ENCODE assay signal across 12 cellular contexts in the genomic region with DNA sequence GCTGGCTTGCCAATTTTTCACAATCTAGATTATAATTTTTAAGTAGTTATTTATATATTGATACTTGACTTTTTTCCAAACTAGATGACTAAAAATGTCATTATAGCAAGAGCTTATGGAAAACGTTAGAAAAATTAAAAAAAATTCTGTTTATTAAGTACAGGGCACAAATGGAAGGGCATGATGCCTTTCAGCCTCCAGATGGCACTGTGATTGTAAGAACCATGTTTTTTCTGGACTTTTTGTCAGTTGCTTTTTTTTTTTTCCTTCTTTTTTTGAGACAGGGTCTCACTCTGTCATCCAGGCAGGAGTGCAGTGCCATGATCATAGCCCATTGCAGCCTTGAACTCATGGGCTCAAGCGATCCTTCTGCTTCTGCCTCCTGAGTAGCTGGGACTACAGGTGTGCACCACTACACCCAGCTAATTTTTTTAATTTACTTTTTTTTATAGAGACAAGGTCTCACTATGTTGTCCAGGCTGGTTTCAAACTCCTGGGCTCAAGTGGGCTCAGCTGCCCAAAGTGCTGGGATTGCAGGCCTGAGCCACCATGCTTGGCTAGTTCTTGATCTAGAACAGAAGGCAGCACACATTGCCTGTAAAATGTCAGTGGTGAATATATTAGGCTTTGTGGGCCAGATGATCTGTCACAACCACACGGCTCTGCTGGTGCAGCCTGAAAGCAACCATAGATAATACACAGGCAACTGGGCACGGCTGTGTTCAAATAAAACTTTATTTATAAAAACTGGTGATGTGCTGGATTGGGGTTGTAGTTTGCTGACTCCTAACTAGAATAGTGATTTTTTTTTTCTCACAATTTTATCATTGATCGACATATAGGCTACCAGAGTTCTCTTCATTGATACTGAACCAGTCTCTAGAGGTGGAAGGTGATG. TPM values are rescaled to one million over a fixed set of nuclear protein-coding genes. Genes with fewer than 3 reads are reported as not detected.
DNase-seq lines count a peak whose midpoint lies in the region; ATAC-seq and TF ChIP-seq lines count a peak whose summit lies in the region.
"Had no signal": no experiment of that assay in that cellular context is flagged by ENCODE, and none has a peak within 500 bp of the region (broad histone marks: within the 10 kb centered on the region; RNA-seq: fewer than 3 reads in every experiment).

No MANE protein-coding gene starts in this region.

- no peak overlapping the region for H3K27ac Mint-ChIP-seq in activated CD8-positive, alpha-beta T cell treated with anti-CD3 and anti-CD28 coated beads, Interleukin-2, amount 10 ng/mL, durations not matched to agents 7 days and 5 days
- H3K27ac Mint-ChIP-seq: activated CD4-positive, alpha-beta T cell treated with anti-CD3 and anti-CD28 coated beads for 36 hours; stimulated activated naive CD8-positive, alpha-beta T cell treated with anti-CD3 and anti-CD28 coated beads, Interleukin-15, Interleukin-2, amounts not matched to agents 100 ng/mL and 50 ng/mL, for 24 hours had no signal

- peaks cover 64% of the 10 kb centered on the region for H3K36me3 Mint-ChIP-seq in activated CD8-positive, alpha-beta T cell treated with anti-CD3 and anti-CD28 coated beads, Interleukin-2, amount 10 ng/mL, durations not matched to agents 7 days and 5 days (ENCODE audit: low read depth)

- ATAC-seq in activated CD8-positive, alpha-beta T cell treated with anti-CD3 and anti-CD28 coated beads, Interleukin-2, amount 10 ng/mL, durations not matched to agents 7 days and 5 days = no peak
- no peak for ATAC-seq in HG03378 (IDR thresholded peaks at IDR 0.05; ENCODE audit: unreplicated experiment)
- ATAC-seq: activated CD4-positive, alpha-beta T cell treated with anti-CD3 and anti-CD28 coated beads for 36 hours; left colon had no signal

- in situ Hi-C loops in GM13977 (cut with MboI; ENCODE audit: low pct_unique_long_range_greater_than_20kb, low sequenced_read_pairs, unreplicated experiment) = no loop called here

- POLR2A ChIA-PET in activated CD8-positive, alpha-beta T cell treated with anti-CD3 and anti-CD28 coated beads, Interleukin-2, amount 10 ng/mL, durations not matched to agents 7 days and 5 days (lab: Charles Lee) = interaction anchor here (0.7 kb wide), 1 partner anchor 123 kb away, joined by 4 read pairs; no protein-coding TSS in a partner anchor

- no peak overlapping the region for H3K27ac ChIP-seq in 22Rv1

- no peak overlapping the region for H3K4me3 Mint-ChIP-seq in activated CD8-positive, alpha-beta T cell treated with anti-CD3 and anti-CD28 coated beads, Interleukin-2, amount 10 ng/mL, durations not matched to agents 7 days and 5 days
- H3K4me3 Mint-ChIP-seq: activated CD4-positive, alpha-beta T cell treated with anti-CD3 and anti-CD28 coated beads for 36 hours; stimulated activated naive CD8-positive, alpha-beta T cell treated with anti-CD3 and anti-CD28 coated beads, Interleukin-15, Interleukin-2, amounts not matched to agents 100 ng/mL and 50 ng/mL, for 24 hours had no signal

- TF ChIP-seq CTCF in 22Rv1 (IDR thresholded peaks at IDR 0.05) (peak; percentile 43), GM13977 (IDR thresholded peaks at IDR 0.05; ENCODE audit: extremely low read depth, insufficient read depth, missing control alignments) (peak; percentile 56)

- H3K27me3 Mint-ChIP-seq in activated CD8-positive, alpha-beta T cell treated with anti-CD3 and anti-CD28 coated beads, Interleukin-2, amount 10 ng/mL, durations not matched to agents 7 days and 5 days (ENCODE audit: low read depth) = no peaks in the 10 kb centered on the region
- H3K27me3 Mint-ChIP-seq: activated CD4-positive, alpha-beta T cell treated with anti-CD3 and anti-CD28 coated beads for 36 hours; stimulated activated naive CD8-positive, alpha-beta T cell treated with anti-CD3 and anti-CD28 coated beads, Interleukin-15, Interleukin-2, amounts not matched to agents 100 ng/mL and 50 ng/mL, for 24 hours had no signal

- H3K9me3 Mint-ChIP-seq in activated CD8-positive, alpha-beta T cell treated with anti-CD3 and anti-CD28 coated beads, Interleukin-2, amount 10 ng/mL, durations not matched to agents 7 days and 5 days (ENCODE audit: insufficient read depth) = no peaks in the 10 kb centered on the region
- H3K9me3 Mint-ChIP-seq: stimulated activated naive CD8-positive, alpha-beta T cell treated with anti-CD3 and anti-CD28 coated beads, Interleukin-15, Interleukin-2, amounts not matched to agents 100 ng/mL and 50 ng/mL, for 24 hours had no signal

- DNase-seq in GM13977 (ENCODE audit: low spot score) = no peak
- peak; percentile 24 for DNase-seq in activated CD8-positive, alpha-beta T cell treated with anti-CD3 and anti-CD28 coated beads, Interleukin-2, amount 10 ng/mL, durations not matched to agents 7 days and 5 days
- peak; percentile 28 for DNase-seq in inferior parietal cortex (ENCODE audit: extremely low spot score)
- no peak for DNase-seq in NCI-H69 (lab: John Stamatoyannopoulos, UW)
- DNase-seq in islet precursor cell = no peak
- DNase-seq in stimulated activated CD8-positive, alpha-beta memory T cell treated with anti-CD3 and anti-CD28 coated beads, Interleukin-4, amount 100 ng/mL, for 48 hours = no peak
- DNase-seq: activated CD4-positive, alpha-beta T cell treated with anti-CD3 and anti-CD28 coated beads for 36 hours; GDM1 had no signal

- CTCF ChIA-PET in activated CD8-positive, alpha-beta T cell treated with anti-CD3 and anti-CD28 coated beads, Interleukin-2, amount 10 ng/mL, durations not matched to agents 7 days and 5 days (lab: Charles Lee) = interaction anchor here (1.0 to 2.5 kb wide), 5 partner anchors 17 to 145 kb away, joined by 3 to 14 read pairs (median 3); no protein-coding TSS in a partner anchor

- H3K4me1 Mint-ChIP-seq in activated CD8-positive, alpha-beta T cell treated with anti-CD3 and anti-CD28 coated beads, Interleukin-2, amount 10 ng/mL, durations not matched to agents 7 days and 5 days (ENCODE audit: low read depth) = no peaks in the 10 kb centered on the region
- H3K4me1 Mint-ChIP-seq: activated CD4-positive, alpha-beta T cell treated with anti-CD3 and anti-CD28 coated beads for 36 hours had no signal

RNA-seq across cellular contexts. Expression of gene UCMA, which starts 27.4 kb away (rescaled TPM):
- total RNA-seq in activated CD8-positive, alpha-beta T cell treated with anti-CD3 and anti-CD28 coated beads, Interleukin-2, amount 10 ng/mL, durations not matched to agents 7 days and 5 days = not detected
- total RNA-seq: activated CD4-positive, alpha-beta T cell treated with anti-CD3 and anti-CD28 coated beads for 36 hours; left colon had no signal

RNA-seq across cellular contexts. Expression of gene MCM10, which starts 45.4 kb away (rescaled TPM):
- total RNA-seq in activated CD8-positive, alpha-beta T cell treated with anti-CD3 and anti-CD28 coated beads, Interleukin-2, amount 10 ng/mL, durations not matched to agents 7 days and 5 days = 10 to 100 TPM; 68.3 to 73.5 TPM

Comparison
In these comparisons a context has a peak if more than half of its experiments do, and no peak if none do; other contexts are left out.
1. DNase-seq: peak in activated CD8-positive, alpha-beta T cell treated with anti-CD3 and anti-CD28 coated beads, Interleukin-2, amount 10 ng/mL, durations not matched to agents 7 days and 5 days (single experiment) and inferior parietal cortex (single experiment); none in GM13977 (single experiment), NCI-H69 (single experiment), islet precursor cell (single experiment) and stimulated activated CD8-positive, alpha-beta memory T cell treated with anti-CD3 and anti-CD28 coated beads, Interleukin-4, amount 100 ng/mL, for 48 hours (single experiment).